11 cellular contexts compared by ENCODE assay signal in the genomic region with DNA sequence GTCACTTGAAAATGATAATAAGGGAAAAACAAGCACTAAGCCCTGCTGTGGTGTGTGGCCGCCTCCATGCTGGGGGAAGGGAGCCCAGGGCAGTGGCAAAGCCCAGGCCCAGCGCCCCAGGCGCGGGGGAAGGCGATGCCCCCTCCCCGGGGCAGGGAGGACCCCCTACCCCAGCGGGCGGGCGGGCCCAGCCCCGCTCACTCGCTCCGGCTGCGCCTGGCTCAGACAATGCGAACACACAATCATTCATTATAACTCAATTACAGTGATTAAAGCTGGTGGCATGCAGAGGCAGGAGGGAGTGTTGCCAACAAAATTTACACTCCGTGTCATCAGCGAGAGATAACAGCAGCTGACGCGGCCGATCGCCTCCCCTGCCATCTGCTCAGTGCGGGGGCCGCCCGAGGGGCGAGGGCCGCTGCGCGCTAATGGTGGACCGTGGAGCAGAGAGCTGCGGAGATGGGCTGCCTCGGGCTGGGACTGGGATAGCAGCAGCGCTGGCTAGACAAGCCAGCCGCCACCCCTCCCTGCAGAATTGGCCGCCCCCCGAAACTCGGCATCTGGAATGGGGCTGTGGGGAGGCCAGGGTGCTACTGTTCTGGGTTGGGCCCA.
DNase-seq lines count a peak whose midpoint lies in the region; ATAC-seq, FAIRE-seq and TF ChIP-seq lines count a peak whose summit lies in the region.
"Had no signal": no experiment of that assay in that cellular context is flagged by ENCODE, and none has a peak within 500 bp of the region (broad histone marks: within the 10 kb centered on the region; RNA-seq: fewer than 3 reads in every experiment).

No MANE protein-coding gene starts in this region.

- no peak overlapping the region for H3K27ac ChIP-seq in RWPE2 (ENCODE audit: poor library complexity, severe bottlenecking)
- peak overlapping the region; percentile 27 for H3K27ac ChIP-seq in keratinocyte (ENCODE audit: control insufficient read depth, insufficient read depth, low read length)
- H3K27ac ChIP-seq: C4-2B had no signal

- no peaks in the 10 kb centered on the region for H3K27me3 Mint-ChIP-seq in stimulated activated naive CD8-positive, alpha-beta T cell treated with anti-CD3 and anti-CD28 coated beads, Interleukin-15, amount 100 ng/mL, for 72 hours
- H3K27me3 Mint-ChIP-seq in activated T-cell treated with anti-CD3 and anti-CD28 coated beads, Interleukin-2, amount 50 U/mL, for 24 hours: no peaks in the 10 kb centered on the region

- H3K27me3 ChIP-seq in RWPE2 (ENCODE audit: insufficient read depth, poor library complexity, severe bottlenecking) (peaks cover 8% of the 10 kb centered on the region), keratinocyte (ENCODE audit: control insufficient read depth, extremely low read depth, insufficient read depth, low read length) (peaks cover 57% of the 10 kb centered on the region)

- H3K9me3 Mint-ChIP-seq in stimulated activated naive CD8-positive, alpha-beta T cell treated with anti-CD3 and anti-CD28 coated beads, Interleukin-15, amount 100 ng/mL, for 72 hours: no peaks in the 10 kb centered on the region
- no peaks in the 10 kb centered on the region for H3K9me3 Mint-ChIP-seq in activated T-cell treated with anti-CD3 and anti-CD28 coated beads, Interleukin-2, amount 50 U/mL, for 24 hours

- H3K4me2 ChIP-seq in keratinocyte (ENCODE audit: control insufficient read depth, extremely low read depth, insufficient read depth, low read depth, low read length): peak overlapping the region; percentile 87

- no peak for DNase-seq in stimulated activated naive CD8-positive, alpha-beta T cell treated with anti-CD3 and anti-CD28 coated beads, Interleukin-15, amount 100 ng/mL, for 72 hours
- DNase-seq in stimulated activated naive CD8-positive, alpha-beta T cell treated with anti-CD3 and anti-CD28 coated beads, Interleukin-15, Interleukin-2, amounts not matched to agents 100 U/mL and 50 U/mL, for 24 hours: no peak
- DNase-seq in RWPE2 (ENCODE audit: low spot score): no peak
- no peak for DNase-seq in keratinocyte (ENCODE audit: low read depth, low spot score)
- no peak for DNase-seq in OCI-M1 (lab: John Stamatoyannopoulos, UW)
- DNase-seq in activated CD4-positive, alpha-beta T cell treated with anti-CD3 and anti-CD28 coated beads for 48 hours: no peak
- DNase-seq in activated naive CD4-positive, alpha-beta T cell (lab: John Stamatoyannopoulos, UW): no peak
- DNase-seq in activated T-cell treated with anti-CD3 and anti-CD28 coated beads, Interleukin-2, amount 50 U/mL, for 24 hours: no peak
- DNase-seq: activated CD4-positive, alpha-beta T cell treated with anti-CD3 and anti-CD28 coated beads for 4 hours; stimulated activated CD4-positive, alpha-beta T cell treated with anti-CD3 and anti-CD28 coated beads, Interleukin-1b, Interleukin-23, amount 100 ng/mL, for 48 hours had no signal

- peak; percentile 56 for ATAC-seq in stimulated activated naive CD8-positive, alpha-beta T cell treated with anti-CD3 and anti-CD28 coated beads, Interleukin-15, amount 100 ng/mL, for 72 hours
- ATAC-seq in stimulated activated naive CD8-positive, alpha-beta T cell treated with anti-CD3 and anti-CD28 coated beads, Interleukin-15, Interleukin-2, amounts not matched to agents 100 U/mL and 50 U/mL, for 24 hours: no peak
- peak; percentile 63 for ATAC-seq in RWPE2 (ENCODE audit: low read depth)

- H4K20me1 ChIP-seq in keratinocyte (ENCODE audit: control insufficient read depth, extremely low read depth, insufficient read depth, low read length): no peaks in the 10 kb centered on the region

- H3K9me3 ChIP-seq in RWPE2 (ENCODE audit: severe bottlenecking) (no peaks in the 10 kb centered on the region), keratinocyte (ENCODE audit: control insufficient read depth, low read depth, low read length) (no peaks in the 10 kb centered on the region)

- H3K36me3 ChIP-seq in RWPE2 (ENCODE audit: low read depth) (no peaks in the 10 kb centered on the region), keratinocyte (ENCODE audit: control insufficient read depth in 2 of 2, extremely low read depth in 1 of 2, insufficient read depth in 2 of 2, low read length in 2 of 2) (no peaks in the 10 kb centered on the region)

- H3K9me1 ChIP-seq in keratinocyte (ENCODE audit: control insufficient read depth, extremely low read depth, insufficient read depth, low read length): no peaks in the 10 kb centered on the region

- H3K4me3 ChIP-seq in RWPE2 (ENCODE audit: severe bottlenecking): no peak overlapping the region
- peak overlapping the region in 1 of 3 experiments; percentile 52 for H3K4me3 ChIP-seq in keratinocyte (ENCODE audit: control insufficient read depth in 2 of 3, extremely low read depth in 1 of 3, insufficient read depth in 2 of 3, low read depth in 1 of 3, low read length in 3 of 3)

- peak overlapping the region; percentile 74 for H3K9ac ChIP-seq in keratinocyte (ENCODE audit: control insufficient read depth, extremely low read depth, insufficient read depth, low read length)

- no peaks in the 10 kb centered on the region for H3K4me1 ChIP-seq in RWPE2 (ENCODE audit: insufficient read depth, poor library complexity, severe bottlenecking)
- peaks cover 14% of the 10 kb centered on the region for H3K4me1 ChIP-seq in keratinocyte (ENCODE audit: control insufficient read depth, extremely low read depth, insufficient read depth, low read length)

- peak overlapping the region in 1 of 2 donors; percentile 22 for H3K27ac Mint-ChIP-seq in stimulated activated naive CD8-positive, alpha-beta T cell treated with anti-CD3 and anti-CD28 coated beads, Interleukin-15, amount 100 ng/mL, for 72 hours
- H3K27ac Mint-ChIP-seq in activated T-cell treated with anti-CD3 and anti-CD28 coated beads, Interleukin-2, amount 50 U/mL, for 24 hours: no peak overlapping the region

- TF ChIP-seq CTCF in RWPE2 (IDR thresholded peaks at IDR 0.05; ENCODE audit: poor library complexity, severe bottlenecking) (no peak), keratinocyte (optimal IDR thresholded peaks at IDR 0.05 in 1 of 3, IDR thresholded peaks at IDR 0.05 in 1 of 3, conservative IDR thresholded peaks at IDR 0.05 in 1 of 3; ENCODE audit: extremely low read depth in 1 of 3, insufficient read depth in 2 of 3, low read length in 3 of 3) (no peak)

- no peaks in the 10 kb centered on the region for H3K4me1 Mint-ChIP-seq in stimulated activated naive CD8-positive, alpha-beta T cell treated with anti-CD3 and anti-CD28 coated beads, Interleukin-15, amount 100 ng/mL, for 72 hours
- no peaks in the 10 kb centered on the region for H3K4me1 Mint-ChIP-seq in activated T-cell treated with anti-CD3 and anti-CD28 coated beads, Interleukin-2, amount 50 U/mL, for 24 hours (ENCODE audit: low read depth)

- H3K36me3 Mint-ChIP-seq in activated T-cell treated with anti-CD3 and anti-CD28 coated beads, Interleukin-2, amount 50 U/mL, for 24 hours (ENCODE audit: low read depth): no peaks in the 10 kb centered on the region

- H3K79me2 ChIP-seq in keratinocyte (ENCODE audit: control insufficient read depth, insufficient read depth, low read length): no peaks in the 10 kb centered on the region

- H3K4me3 Mint-ChIP-seq in stimulated activated naive CD8-positive, alpha-beta T cell treated with anti-CD3 and anti-CD28 coated beads, Interleukin-15, amount 100 ng/mL, for 72 hours: no peak overlapping the region
- H3K4me3 Mint-ChIP-seq in activated T-cell treated with anti-CD3 and anti-CD28 coated beads, Interleukin-2, amount 50 U/mL, for 24 hours: no peak overlapping the region

- H2AFZ ChIP-seq in keratinocyte (ENCODE audit: control insufficient read depth, low read length): no peak overlapping the region

- dilution Hi-C loops in keratinocyte (cut with MboI; ENCODE audit: extremely low pct_ligation_motif_present, low sequenced_read_pairs): no loop called here

- no peak for FAIRE-seq in keratinocyte (lab: Jason Lieb, UNC)
